Comparison of ENCODE assay signal across 8 cellular contexts in the genomic region with DNA sequence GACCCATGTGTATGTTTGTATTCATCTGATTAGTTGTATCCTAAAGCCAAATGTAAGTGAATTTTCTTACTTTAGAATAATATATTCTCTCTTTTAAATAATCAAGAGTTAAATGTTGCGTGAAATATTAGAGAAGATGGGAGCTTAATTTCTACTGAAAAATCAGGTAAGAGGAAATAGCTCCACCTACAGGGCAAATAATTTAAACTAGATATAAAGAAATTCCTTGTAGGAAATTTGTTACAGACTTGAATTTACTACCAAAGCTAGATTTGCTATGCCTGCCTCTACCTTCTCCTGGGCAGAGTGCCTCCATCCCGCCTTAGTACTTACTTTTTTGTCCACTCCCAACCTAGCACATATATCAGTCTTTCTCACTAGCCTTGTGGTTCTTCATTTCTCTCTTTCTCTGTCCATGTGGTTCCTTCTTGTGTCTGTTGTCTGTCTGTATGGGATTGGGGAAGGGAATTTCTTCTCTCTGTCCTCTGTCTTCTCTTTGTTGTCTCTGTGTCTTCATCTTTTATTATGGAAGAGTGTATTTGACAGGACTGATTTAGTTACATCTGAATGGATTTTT. TPM values are rescaled to one million over a fixed set of nuclear protein-coding genes. Genes with fewer than 3 reads are reported as not detected.
DNase-seq lines count a peak whose midpoint lies in the region; ATAC-seq, FAIRE-seq and TF ChIP-seq lines count a peak whose summit lies in the region.

No MANE protein-coding gene starts in this region.

- no peaks in the 10 kb centered on the region for H3K36me3 ChIP-seq in kidney (ENCODE audit: control insufficient read depth in 1 of 2, insufficient read depth in 2 of 2, low read length in 2 of 2)

- no peaks in the 10 kb centered on the region for H3K9me3 ChIP-seq in kidney (ENCODE audit: control insufficient read depth in 1 of 2, low read length in 2 of 2)

- FAIRE-seq in kidney (lab: Jason Lieb, UNC): peak; percentile 88

- intact Hi-C loops in kidney (cut with DNase I): loop anchor here (5.0 kb wide), 1 partner anchor 119 kb away; no protein-coding TSS in a partner anchor

- TF ChIP-seq CTCF in kidney (IDR thresholded peaks at IDR 0.05; ENCODE audit: borderline replicate concordance, extremely low read depth, insufficient read depth): peak; percentile 52

- no peak overlapping the region for H3K4me3 ChIP-seq in kidney (ENCODE audit: low read length in 2 of 2)

- no peaks in the 10 kb centered on the region for H3K9me3 Mint-ChIP-seq in activated naive CD4-positive, alpha-beta T cell treated with anti-CD3 and anti-CD28 coated beads, Interleukin-2, amount 50 U/mL, for 72 hours

- no peaks in the 10 kb centered on the region for H3K36me3 Mint-ChIP-seq in activated naive CD4-positive, alpha-beta T cell treated with anti-CD3 and anti-CD28 coated beads, Interleukin-2, amount 50 U/mL, for 72 hours

- DNase-seq in NCI-H1417 (lab: John Stamatoyannopoulos, UW): peak in 2 of 3 experiments; percentile 40 to 57
- no peak for DNase-seq in NCI-H1417 treated with DMSO at 0.1 percent for 48 hours (lab: John Stamatoyannopoulos, UW)
- DNase-seq in NCI-H2029 (lab: John Stamatoyannopoulos, UW): peak; percentile 21
- DNase-seq in amniotic stem cell (lab: John Stamatoyannopoulos, UW): peak; percentile 24
- no peak for DNase-seq in kidney
- DNase-seq in activated naive CD4-positive, alpha-beta T cell treated with anti-CD3 and anti-CD28 coated beads, Interleukin-2, amount 50 U/mL, for 72 hours (ENCODE audit: low spot score in 2 of 2): no peak

- no peak overlapping the region for H3K9ac ChIP-seq in kidney (ENCODE audit: low read length in 2 of 2)

- H3K27ac Mint-ChIP-seq in activated naive CD4-positive, alpha-beta T cell treated with anti-CD3 and anti-CD28 coated beads, Interleukin-2, amount 50 U/mL, for 72 hours: peak overlapping the region in 1 of 2 donors; percentile 53

- H3K4me1 ChIP-seq in kidney (ENCODE audit: control insufficient read depth in 1 of 2, insufficient read depth in 1 of 2, low read depth in 1 of 2, low read length in 2 of 2): no peaks in the 10 kb centered on the region

- ATAC-seq in GM19452 (IDR thresholded peaks at IDR 0.05; ENCODE audit: unreplicated experiment): no peak
- no peak for ATAC-seq in activated naive CD4-positive, alpha-beta T cell treated with anti-CD3 and anti-CD28 coated beads, Interleukin-2, amount 50 U/mL, for 72 hours
- ATAC-seq in HG03460 (IDR thresholded peaks at IDR 0.05; ENCODE audit: unreplicated experiment): no peak

- no peak overlapping the region for H3K27ac ChIP-seq in kidney (ENCODE audit: low read depth in 2 of 2, low read length in 2 of 2)

RNA-seq across cellular contexts. Expression of gene PALS1, which starts 44.7 kb away (rescaled TPM):
- 33.3 TPM for total RNA-seq in kidney
- polyA plus RNA-seq in kidney (ENCODE audit: insufficient read depth, low read depth, low replicate concordance): 20.6 TPM
- total RNA-seq in activated naive CD4-positive, alpha-beta T cell treated with anti-CD3 and anti-CD28 coated beads, Interleukin-2, amount 50 U/mL, for 72 hours: 1 to 10 TPM; 8.7 to 9.7 TPM

Comparison
In these comparisons a context has a peak if more than half of its experiments do, and no peak if none do; other contexts are left out.
1. DNase-seq: peak in NCI-H1417 (2 of 3), NCI-H2029 (single experiment) and amniotic stem cell (single experiment); none in NCI-H1417 treated with DMSO at 0.1 percent for 48 hours (single experiment), kidney (single experiment) and activated naive CD4-positive, alpha-beta T cell treated with anti-CD3 and anti-CD28 coated beads, Interleukin-2, amount 50 U/mL, for 72 hours (0 of 2).